28 cellular contexts compared by ENCODE assay signal in the genomic region with DNA sequence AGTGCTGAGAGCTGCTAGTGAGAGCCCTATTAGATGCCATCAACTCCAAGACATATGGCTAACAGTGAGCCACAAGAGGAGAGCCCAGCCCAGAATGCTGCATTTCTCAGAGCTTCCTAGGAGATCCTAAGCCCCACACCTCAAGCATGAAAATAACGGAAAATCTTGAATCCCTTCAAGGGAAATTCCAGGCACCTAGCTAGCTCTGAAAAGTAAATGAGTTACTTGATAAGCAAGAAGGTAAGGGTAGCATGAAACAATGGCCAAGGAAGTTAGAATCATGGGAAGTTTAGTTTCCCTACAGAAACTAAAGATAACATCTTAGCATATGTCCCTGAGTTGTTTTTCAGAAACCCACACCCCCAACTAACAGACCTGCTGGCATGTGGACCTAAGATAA.
"Had no signal": no experiment of that assay in that cellular context is flagged by ENCODE, and none has a peak within 500 bp of the region (broad histone marks: within the 10 kb centered on the region; RNA-seq: fewer than 3 reads in every experiment).

No MANE protein-coding gene starts in this region.

- H3K9me3 ChIP-seq: body of pancreas had no signal

- DNase-seq: activated CD4-positive, alpha-beta T cell treated with anti-CD3 and anti-CD28 coated beads for 1 hour; activated CD4-positive, alpha-beta T cell treated with anti-CD3 and anti-CD28 coated beads for 4 hours; activated CD4-positive, alpha-beta T cell treated with anti-CD3 and anti-CD28 coated beads, Interleukin-2, amount 10 ng/mL, durations not matched to agents 7 days and 5 days; activated CD4-positive, alpha-beta T cell treated with anti-CD3 and anti-CD28 coated beads, Interleukin-2, amount 50 U/mL, for 4 hours; activated CD8-positive, alpha-beta memory T cell treated with anti-CD3 and anti-CD28 coated beads for 24 hours; activated CD8-positive, alpha-beta T cell treated with anti-CD3 and anti-CD28 coated beads for 36 hours; activated effector memory CD4-positive, alpha-beta T cell treated with anti-CD3 and anti-CD28 coated beads, Interleukin-2, amount 50 U/mL, for 16 hours; activated naive CD4-positive, alpha-beta T cell treated with anti-CD3 and anti-CD28 coated beads for 36 hours; activated naive CD8-positive, alpha-beta T cell treated with anti-CD3 and anti-CD28 coated beads for 36 hours; activated naive CD8-positive, alpha-beta T cell treated with anti-CD3 and anti-CD28 coated beads, Interleukin-2, amount 50 U/mL, for 24 hours; activated T-cell treated with anti-CD3 and anti-CD28 coated beads, Interleukin-2, amount 50 U/mL, for 4 hours; adrenal gland; amygdala; aorta; body of pancreas; caudate nucleus; cortex of kidney; dermis blood vessel endothelial cell; effector CD4-positive, alpha-beta T cell; foreskin fibroblast; glutamatergic neuron; T-helper 2 cell had no signal

- H3K27me3 ChIP-seq: adrenal gland, body of pancreas had no signal

- ATAC-seq: activated CD8-positive, alpha-beta T cell treated with anti-CD3 and anti-CD28 coated beads for 36 hours; activated naive CD8-positive, alpha-beta T cell treated with anti-CD3 and anti-CD28 coated beads, Interleukin-2, amount 50 U/mL, for 24 hours; activated T-cell treated with anti-CD3 and anti-CD28 coated beads, Interleukin-2, amount 50 U/mL, for 4 hours; body of pancreas; esophagus mucosa; WTC11 had no signal

- H3K4me3 Mint-ChIP-seq: activated CD4-positive, alpha-beta T cell treated with anti-CD3 and anti-CD28 coated beads, Interleukin-2, amount 10 ng/mL, durations not matched to agents 7 days and 5 days; activated CD8-positive, alpha-beta T cell treated with anti-CD3 and anti-CD28 coated beads for 36 hours; activated naive CD4-positive, alpha-beta T cell treated with anti-CD3 and anti-CD28 coated beads for 36 hours; activated naive CD4-positive, alpha-beta T cell treated with anti-CD3 and anti-CD28 coated beads, Interleukin-2, amount 50 U/mL, for 24 hours; activated naive CD8-positive, alpha-beta T cell treated with anti-CD3 and anti-CD28 coated beads for 36 hours; activated naive CD8-positive, alpha-beta T cell treated with anti-CD3 and anti-CD28 coated beads, Interleukin-2, amount 50 U/mL, for 24 hours; activated T-cell treated with anti-CD3 and anti-CD28 coated beads, Interleukin-2, amount 50 U/mL, for 4 hours; activated T-helper 1 cell treated with anti-CD3 and anti-CD28 coated beads, Interleukin-12 subunit alpha, Interleukin-12 subunit beta, Interleukin-2, Interleukin-4 antibody, amounts not matched to agents 30 ng/mL and 10 ng/mL and 1 ng/mL, durations not matched to agents 14 hours and 24 hours and 36 hours; WTC11 had no signal

- H3K4me1 ChIP-seq: body of pancreas had no signal

- H3K27ac ChIP-seq: adrenal gland, body of pancreas, VCaP had no signal

- H3K36me3 Mint-ChIP-seq: activated naive CD4-positive, alpha-beta T cell treated with anti-CD3 and anti-CD28 coated beads, Interleukin-2, amount 50 U/mL, for 24 hours; activated naive CD8-positive, alpha-beta T cell treated with anti-CD3 and anti-CD28 coated beads for 36 hours; WTC11 had no signal

- H3K36me3 ChIP-seq: adrenal gland had no signal

- H3K4me3 ChIP-seq: adrenal gland, body of pancreas had no signal

- H3K4me1 Mint-ChIP-seq: activated CD4-positive, alpha-beta T cell treated with anti-CD3 and anti-CD28 coated beads, Interleukin-2, amount 10 ng/mL, durations not matched to agents 7 days and 5 days; activated naive CD4-positive, alpha-beta T cell treated with anti-CD3 and anti-CD28 coated beads, Interleukin-2, amount 50 U/mL, for 24 hours; activated naive CD8-positive, alpha-beta T cell treated with anti-CD3 and anti-CD28 coated beads for 36 hours; activated naive CD8-positive, alpha-beta T cell treated with anti-CD3 and anti-CD28 coated beads, Interleukin-2, amount 50 U/mL, for 24 hours had no signal

- H3K27me3 Mint-ChIP-seq: activated CD4-positive, alpha-beta T cell treated with anti-CD3 and anti-CD28 coated beads, Interleukin-2, amount 10 ng/mL, durations not matched to agents 7 days and 5 days; activated CD8-positive, alpha-beta T cell treated with anti-CD3 and anti-CD28 coated beads for 36 hours; activated naive CD4-positive, alpha-beta T cell treated with anti-CD3 and anti-CD28 coated beads, Interleukin-2, amount 50 U/mL, for 24 hours; activated naive CD8-positive, alpha-beta T cell treated with anti-CD3 and anti-CD28 coated beads for 36 hours; activated naive CD8-positive, alpha-beta T cell treated with anti-CD3 and anti-CD28 coated beads, Interleukin-2, amount 50 U/mL, for 24 hours had no signal

- H3K9me3 Mint-ChIP-seq: activated CD4-positive, alpha-beta T cell treated with anti-CD3 and anti-CD28 coated beads, Interleukin-2, amount 10 ng/mL, durations not matched to agents 7 days and 5 days; activated CD8-positive, alpha-beta T cell treated with anti-CD3 and anti-CD28 coated beads for 36 hours; activated naive CD4-positive, alpha-beta T cell treated with anti-CD3 and anti-CD28 coated beads for 36 hours; activated naive CD4-positive, alpha-beta T cell treated with anti-CD3 and anti-CD28 coated beads, Interleukin-2, amount 50 U/mL, for 24 hours; activated naive CD8-positive, alpha-beta T cell treated with anti-CD3 and anti-CD28 coated beads for 36 hours; activated T-cell treated with anti-CD3 and anti-CD28 coated beads, Interleukin-2, amount 50 U/mL, for 4 hours; activated T-helper 1 cell treated with anti-CD3 and anti-CD28 coated beads, Interleukin-12 subunit alpha, Interleukin-12 subunit beta, Interleukin-2, Interleukin-4 antibody, amounts not matched to agents 30 ng/mL and 10 ng/mL and 1 ng/mL, durations not matched to agents 14 hours and 24 hours and 36 hours; activated T-helper 2 cell treated with anti-CD3 and anti-CD28 coated beads, Interferon-gamma antibody, Interleukin-2, Interleukin-4, amounts not matched to agents 10 μg/mL and 5 μg/mL and 100 μg/mL, durations not matched to agents 14 hours and 24 hours and 36 hours had no signal

- H3K27ac Mint-ChIP-seq: activated CD4-positive, alpha-beta T cell treated with anti-CD3 and anti-CD28 coated beads, Interleukin-2, amount 10 ng/mL, durations not matched to agents 7 days and 5 days; activated CD8-positive, alpha-beta T cell treated with anti-CD3 and anti-CD28 coated beads for 36 hours; activated naive CD4-positive, alpha-beta T cell treated with anti-CD3 and anti-CD28 coated beads for 36 hours; activated naive CD4-positive, alpha-beta T cell treated with anti-CD3 and anti-CD28 coated beads, Interleukin-2, amount 50 U/mL, for 24 hours; activated naive CD8-positive, alpha-beta T cell treated with anti-CD3 and anti-CD28 coated beads for 36 hours; activated naive CD8-positive, alpha-beta T cell treated with anti-CD3 and anti-CD28 coated beads, Interleukin-2, amount 50 U/mL, for 24 hours; activated T-helper 1 cell treated with anti-CD3 and anti-CD28 coated beads, Interleukin-12 subunit alpha, Interleukin-12 subunit beta, Interleukin-2, Interleukin-4 antibody, amounts not matched to agents 30 ng/mL and 10 ng/mL and 1 ng/mL, durations not matched to agents 14 hours and 24 hours and 36 hours; activated T-helper 2 cell treated with anti-CD3 and anti-CD28 coated beads, Interferon-gamma antibody, Interleukin-2, Interleukin-4, amounts not matched to agents 10 μg/mL and 5 μg/mL and 100 μg/mL, durations not matched to agents 14 hours and 24 hours and 36 hours; WTC11 had no signal
